ENCODE assay signal across 8 cellular contexts in the genomic region with DNA sequence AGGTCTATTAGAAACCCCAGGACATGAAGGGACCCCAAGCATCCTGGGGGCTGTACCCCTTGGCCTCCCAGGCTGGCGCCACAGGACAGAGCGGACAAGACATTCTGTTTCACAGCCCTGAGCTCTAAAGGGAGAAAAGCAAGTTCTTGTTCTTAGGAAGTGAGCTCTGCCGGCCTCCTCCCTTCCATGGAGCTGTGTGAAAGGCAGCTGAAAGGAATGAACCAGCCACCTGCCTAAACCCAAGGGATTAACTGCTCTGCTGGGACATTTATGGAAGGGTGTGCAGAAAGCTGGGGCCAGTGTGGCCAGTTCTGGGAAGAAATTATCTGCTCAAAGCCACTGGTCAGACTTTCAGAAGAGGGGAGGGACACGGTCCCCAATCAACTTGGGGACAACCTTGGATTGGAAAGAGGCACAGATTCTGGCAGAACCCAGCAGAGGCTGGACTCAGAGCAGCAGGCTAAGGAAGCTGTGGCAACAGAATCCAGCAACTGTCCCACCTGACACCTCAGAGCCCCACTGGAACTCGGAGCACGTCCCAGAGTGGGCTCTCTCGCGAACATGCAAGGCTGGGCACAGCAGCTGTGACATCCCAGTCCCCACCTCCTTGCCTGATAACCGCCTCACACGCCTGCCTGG. TPM values are rescaled to one million over a fixed set of nuclear protein-coding genes. Genes with fewer than 3 reads are reported as not detected.
DNase-seq lines count a peak whose midpoint lies in the region; ATAC-seq, FAIRE-seq and TF ChIP-seq lines count a peak whose summit lies in the region.

No MANE protein-coding gene starts in this region.

- POLR2A ChIA-PET in CD4-positive, alpha-beta memory T cell (lab: Charles Lee; ENCODE audit: partially characterized antibody) = interaction anchor here (0.7 to 8.5 kb wide), 15 partner anchors 8 to 608 kb away, joined by 3 to 273 read pairs (median 21); a partner anchor contains a TSS

- no peaks in the 10 kb centered on the region for H3K27me3 Mint-ChIP-seq in CD4-positive, alpha-beta memory T cell
- H3K27me3 Mint-ChIP-seq in memory B cell = no peaks in the 10 kb centered on the region

- H3K27me3 ChIP-seq in CD4-positive, alpha-beta memory T cell (ENCODE audit: insufficient read depth, low read length) = no peaks in the 10 kb centered on the region
- H3K27me3 ChIP-seq in HUES48 (ENCODE audit: control insufficient read depth, insufficient read depth, low read length) (no peaks in the 10 kb centered on the region), brain microvascular endothelial cell (replicated peaks) (no peaks in the 10 kb centered on the region), upper lobe of right lung (no peaks in the 10 kb centered on the region)

- peak overlapping the region; percentile 88 to 98 (median 96) for H3K27ac Mint-ChIP-seq in CD4-positive, alpha-beta memory T cell
- H3K27ac Mint-ChIP-seq in memory B cell = peak overlapping the region; percentile 90

- peaks cover 14 to 65% (median 47%) of the 10 kb centered on the region in 4 donors for H3K4me1 Mint-ChIP-seq in CD4-positive, alpha-beta memory T cell
- peaks cover 16% of the 10 kb centered on the region for H3K4me1 Mint-ChIP-seq in memory B cell

- in situ Hi-C loops in brain microvascular endothelial cell (cut with HindIII; ENCODE audit: low pct_ligation_motif_present, low sequenced_read_pairs) = no loop called here

- H3K4me3 Mint-ChIP-seq in CD4-positive, alpha-beta memory T cell = peak overlapping the region; percentile 93 to 99 (median 98)
- H3K4me3 Mint-ChIP-seq in memory B cell = peak overlapping the region; percentile 97

- intact Hi-C loops in CD4-positive, alpha-beta memory T cell (cut with micrococcal nuclease) = loop anchor here (1.0 kb wide), 1 partner anchor 20 kb away; no protein-coding TSS in a partner anchor
- intact Hi-C loops in upper lobe of right lung (cut with DNase I) = no loop called here

- H3K36me3 Mint-ChIP-seq in CD4-positive, alpha-beta memory T cell = peaks cover 21 to 46% of the 10 kb centered on the region in 2 donors
- no peaks in the 10 kb centered on the region for H3K36me3 Mint-ChIP-seq in memory B cell

- ATAC-seq in memory B cell (ENCODE audit: low read depth) = no peak
- ATAC-seq in upper lobe of right lung = no peak
- ATAC-seq in GM18517 (IDR thresholded peaks at IDR 0.05; ENCODE audit: unreplicated experiment) = no peak

- H3K4me3 ChIP-seq in CD4-positive, alpha-beta memory T cell (ENCODE audit: low read length in 2 of 2) = peak overlapping the region; percentile 87 to 92
- H3K4me3 ChIP-seq in HUES48 (ENCODE audit: low read depth, low read length) (peak overlapping the region; percentile 97), brain microvascular endothelial cell (ENCODE audit: low read depth, low read length) (peak overlapping the region; percentile 78), upper lobe of right lung (peak overlapping the region; percentile 81)

- no peaks in the 10 kb centered on the region for H3K9me3 ChIP-seq in CD4-positive, alpha-beta memory T cell (ENCODE audit: control insufficient read depth in 1 of 2, low read length in 2 of 2)
- H3K9me3 ChIP-seq in HUES48 (ENCODE audit: control insufficient read depth, insufficient read depth, low read length) = no peaks in the 10 kb centered on the region
- H3K9me3 ChIP-seq in upper lobe of right lung = no peaks in the 10 kb centered on the region

- H3K9me3 Mint-ChIP-seq in CD4-positive, alpha-beta memory T cell = no peaks in the 10 kb centered on the region
- no peaks in the 10 kb centered on the region for H3K9me3 Mint-ChIP-seq in memory B cell

- FAIRE-seq in frontal cortex (lab: Jason Lieb, UNC) = no peak

- H3K9ac ChIP-seq in HUES48 (ENCODE audit: low read depth, low read length) = peak overlapping the region; percentile 82

- no peak for DNase-seq in CD4-positive, alpha-beta memory T cell
- no peak for DNase-seq in brain microvascular endothelial cell
- DNase-seq in memory B cell (ENCODE audit: low spot score in 2 of 2) = no peak
- DNase-seq in upper lobe of right lung = no peak
- DNase-seq in SKM-1 treated with dmso at 0.1 percent for 144 hours (lab: John Stamatoyannopoulos, UW; ENCODE audit: unreplicated experiment) = no peak
- DNase-seq in frontal cortex (ENCODE audit: low spot score in 2 of 2) = no peak

- H3K27ac ChIP-seq in CD4-positive, alpha-beta memory T cell (ENCODE audit: low read depth, low read length) = peak overlapping the region; percentile 88
- peak overlapping the region; percentile 59 for H3K27ac ChIP-seq in HUES48 (ENCODE audit: low read depth, low read length)
- H3K27ac ChIP-seq in brain microvascular endothelial cell = peak overlapping the region; percentile 95
- H3K27ac ChIP-seq in upper lobe of right lung = peak overlapping the region; percentile 99

- CTCF ChIA-PET in CD4-positive, alpha-beta memory T cell (lab: Charles Lee; ENCODE audit: partially characterized antibody) = interaction anchor here (0.8 to 3.8 kb wide), 14 partner anchors 11 to 114 kb away, joined by 3 to 24 read pairs (median 6); a partner anchor contains a TSS

- peaks cover 61% of the 10 kb centered on the region for H3K4me1 ChIP-seq in CD4-positive, alpha-beta memory T cell (ENCODE audit: insufficient read depth, low read length)
- H3K4me1 ChIP-seq in HUES48 (ENCODE audit: control insufficient read depth, insufficient read depth, low read length) (peaks cover 16% of the 10 kb centered on the region), upper lobe of right lung (peaks cover 50% of the 10 kb centered on the region)

- H3K36me3 ChIP-seq in CD4-positive, alpha-beta memory T cell (ENCODE audit: insufficient read depth, low read length) = peaks cover 32% of the 10 kb centered on the region
- H3K36me3 ChIP-seq in HUES48 (ENCODE audit: control insufficient read depth, insufficient read depth, low read length) (peaks cover 40% of the 10 kb centered on the region), brain microvascular endothelial cell (replicated peaks) (peaks cover 26% of the 10 kb centered on the region), upper lobe of right lung (peaks cover 34% of the 10 kb centered on the region)

- no peak for TF ChIP-seq CTCF in brain microvascular endothelial cell (IDR thresholded peaks at IDR 0.05; ENCODE audit: low read depth, low read length, missing control alignments)
- no peak for TF ChIP-seq CTCF in upper lobe of right lung (IDR thresholded peaks at IDR 0.05)

RNA-seq across cellular contexts. Expression of a gene that starts 2.1 kb away (rescaled TPM):
- total RNA-seq in CD4-positive, alpha-beta memory T cell = 10 to 100 TPM; 80.6 to 85.2 TPM
- 10 to 100 TPM; 18.3 to 32.5 TPM for polyA plus RNA-seq in CD4-positive, alpha-beta memory T cell
- total RNA-seq in upper lobe of right lung (21.8 TPM), frontal cortex (8.2 TPM)

RNA-seq across cellular contexts. Expression of a gene that starts 13.0 kb away (rescaled TPM):
- 10 to 100 TPM; 13.1 to 14.7 TPM for total RNA-seq in CD4-positive, alpha-beta memory T cell
- polyA plus RNA-seq in CD4-positive, alpha-beta memory T cell = 1 to 10 TPM; 2.1 to 6.9 TPM
- total RNA-seq in upper lobe of right lung (10.8 TPM), frontal cortex (14.3 TPM)

RNA-seq across cellular contexts. Expression of a gene that starts 20.7 kb away (rescaled TPM):
- total RNA-seq in CD4-positive, alpha-beta memory T cell = 10 to 100 TPM; 62.6 to 70.7 TPM
- polyA plus RNA-seq in CD4-positive, alpha-beta memory T cell = 10 to 100 TPM; 18.4 to 23.9 TPM
- 31.5 TPM for total RNA-seq in upper lobe of right lung
- 11.4 TPM for total RNA-seq in frontal cortex

RNA-seq across cellular contexts. Expression of a gene that starts 24.1 kb away (rescaled TPM):
- total RNA-seq in CD4-positive, alpha-beta memory T cell = 10 to 100 TPM; 29.5 to 34.5 TPM
- polyA plus RNA-seq in CD4-positive, alpha-beta memory T cell = 10 to 100 TPM; 13.5 to 18.7 TPM
- total RNA-seq in upper lobe of right lung = 15.3 TPM
- total RNA-seq in frontal cortex = 22.8 TPM

RNA-seq across cellular contexts. Expression of a gene that starts 45.4 kb away (rescaled TPM):
- total RNA-seq in CD4-positive, alpha-beta memory T cell = not detected
- not detected for polyA plus RNA-seq in CD4-positive, alpha-beta memory T cell
- total RNA-seq in upper lobe of right lung = not detected
- not detected for total RNA-seq in frontal cortex
